Comparison of ENCODE assay signal across 1 cellular context in genomic region chr9:121824651-121825480, GRCh38.
TF ChIP-seq lines count a peak whose summit lies in the region.

No MANE protein-coding gene starts in this region.

TF ChIP-seq in HCT116, 20 proteins besides CTCF, POLR2A, EP300 and RAD21 (continued from another document):
- TF ChIP-seq CBX3 (IDR thresholded peaks at IDR 0.05; ENCODE audit: low read depth), result no peak
- TF ChIP-seq EZH2phosphoT487 (IDR thresholded peaks at IDR 0.05; ENCODE audit: borderline replicate concordance), result no peak
- no peak for TF ChIP-seq TCF7L2 (IDR thresholded peaks at IDR 0.05; ENCODE audit: borderline replicate concordance, extremely low read depth, insufficient read depth, insufficient read length)
- no peak for TF ChIP-seq ZFX (IDR thresholded peaks at IDR 0.05)
- TF ChIP-seq ELF1 (IDR thresholded peaks at IDR 0.05; ENCODE audit: borderline replicate concordance, low read depth), result no peak
- no peak for TF ChIP-seq POLR2AphosphoS5 (IDR thresholded peaks at IDR 0.05; ENCODE audit: low read depth, low read length)
- no peak for TF ChIP-seq SP1 (IDR thresholded peaks at IDR 0.05; ENCODE audit: low read depth)
- TF ChIP-seq YY1 (IDR thresholded peaks at IDR 0.05; ENCODE audit: extremely low read depth, insufficient replicate concordance, low read depth, low read length), result no peak
- TF ChIP-seq JUND (IDR thresholded peaks at IDR 0.05), result no peak
- TF ChIP-seq SIN3A (IDR thresholded peaks at IDR 0.05; ENCODE audit: low read depth), result no peak
- TF ChIP-seq, protein P1, sequence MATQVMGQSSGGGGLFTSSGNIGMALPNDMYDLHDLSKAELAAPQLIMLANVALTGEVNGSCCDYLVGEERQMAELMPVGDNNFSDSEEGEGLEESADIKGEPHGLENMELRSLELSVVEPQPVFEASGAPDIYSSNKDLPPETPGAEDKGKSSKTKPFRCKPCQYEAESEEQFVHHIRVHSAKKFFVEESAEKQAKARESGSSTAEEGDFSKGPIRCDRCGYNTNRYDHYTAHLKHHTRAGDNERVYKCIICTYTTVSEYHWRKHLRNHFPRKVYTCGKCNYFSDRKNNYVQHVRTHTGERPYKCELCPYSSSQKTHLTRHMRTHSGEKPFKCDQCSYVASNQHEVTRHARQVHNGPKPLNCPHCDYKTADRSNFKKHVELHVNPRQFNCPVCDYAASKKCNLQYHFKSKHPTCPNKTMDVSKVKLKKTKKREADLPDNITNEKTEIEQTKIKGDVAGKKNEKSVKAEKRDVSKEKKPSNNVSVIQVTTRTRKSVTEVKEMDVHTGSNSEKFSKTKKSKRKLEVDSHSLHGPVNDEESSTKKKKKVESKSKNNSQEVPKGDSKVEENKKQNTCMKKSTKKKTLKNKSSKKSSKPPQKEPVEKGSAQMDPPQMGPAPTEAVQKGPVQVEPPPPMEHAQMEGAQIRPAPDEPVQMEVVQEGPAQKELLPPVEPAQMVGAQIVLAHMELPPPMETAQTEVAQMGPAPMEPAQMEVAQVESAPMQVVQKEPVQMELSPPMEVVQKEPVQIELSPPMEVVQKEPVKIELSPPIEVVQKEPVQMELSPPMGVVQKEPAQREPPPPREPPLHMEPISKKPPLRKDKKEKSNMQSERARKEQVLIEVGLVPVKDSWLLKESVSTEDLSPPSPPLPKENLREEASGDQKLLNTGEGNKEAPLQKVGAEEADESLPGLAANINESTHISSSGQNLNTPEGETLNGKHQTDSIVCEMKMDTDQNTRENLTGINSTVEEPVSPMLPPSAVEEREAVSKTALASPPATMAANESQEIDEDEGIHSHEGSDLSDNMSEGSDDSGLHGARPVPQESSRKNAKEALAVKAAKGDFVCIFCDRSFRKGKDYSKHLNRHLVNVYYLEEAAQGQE (IDR thresholded peaks at IDR 0.05; ENCODE audit: low read depth), result no peak
- TF ChIP-seq MAX (IDR thresholded peaks at IDR 0.05), result no peak
